1 cellular context compared by ENCODE assay signal in the genomic region with DNA sequence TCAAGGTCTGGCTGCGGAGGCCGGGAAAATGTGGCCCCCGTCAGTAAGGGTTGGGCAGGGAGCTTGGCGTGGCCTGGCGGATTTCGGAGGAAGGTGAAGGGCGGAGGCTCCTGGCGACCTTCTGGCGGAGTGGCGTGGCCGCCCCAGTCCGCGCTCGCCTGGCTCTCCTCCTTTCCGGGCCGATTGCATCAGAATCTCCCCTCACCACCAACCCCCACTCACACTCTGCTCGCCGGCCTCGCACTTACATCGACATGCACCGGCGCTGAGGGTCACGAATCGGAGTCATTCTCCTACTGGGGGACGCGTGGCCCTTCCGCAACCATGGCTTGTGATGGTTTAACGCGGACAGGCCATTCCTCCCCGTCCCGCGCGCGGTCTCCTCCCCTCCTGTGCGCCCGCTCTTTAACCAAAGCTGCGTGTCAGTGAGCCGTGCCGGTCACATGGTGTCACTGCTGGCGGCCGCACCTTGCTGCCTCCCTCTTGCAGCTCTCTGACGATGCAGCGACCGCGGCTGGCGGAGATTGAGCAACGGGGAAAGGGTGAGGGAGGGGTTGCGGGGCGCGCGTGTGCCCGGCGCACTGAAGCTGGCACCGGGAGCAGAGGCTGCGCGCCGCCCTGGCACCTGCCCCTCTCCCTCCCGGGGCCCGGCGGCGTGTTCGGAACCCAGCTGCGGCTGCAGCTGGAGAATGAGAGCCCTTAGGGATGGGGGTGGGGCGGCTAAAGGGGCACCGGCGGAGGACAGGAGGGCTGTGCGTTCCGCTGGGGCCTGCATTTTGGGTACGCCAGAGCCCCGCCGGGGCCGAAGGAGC.
TF ChIP-seq lines count a peak whose summit lies in the region.

A gene (minus strand): TSS at position 427 of the 812 bp plus-strand sequence. CDS start 29,243 bp downstream, outside the sequence.

TF ChIP-seq in SK-N-SH treated with all-trans-retinoic acid at 6 μM for 48 hours, 23 proteins besides CTCF, POLR2A, EP300 and RAD21 (continued from another document):
- TF ChIP-seq CSDC2 (CRISPR knock-in tag; IDR thresholded peaks at IDR 0.05): no peak
- TF ChIP-seq ZNF70 (CRISPR knock-in tag; IDR thresholded peaks at IDR 0.05): no peak
